Comparison of ENCODE assay signal across 1 cellular context in the genomic region with DNA sequence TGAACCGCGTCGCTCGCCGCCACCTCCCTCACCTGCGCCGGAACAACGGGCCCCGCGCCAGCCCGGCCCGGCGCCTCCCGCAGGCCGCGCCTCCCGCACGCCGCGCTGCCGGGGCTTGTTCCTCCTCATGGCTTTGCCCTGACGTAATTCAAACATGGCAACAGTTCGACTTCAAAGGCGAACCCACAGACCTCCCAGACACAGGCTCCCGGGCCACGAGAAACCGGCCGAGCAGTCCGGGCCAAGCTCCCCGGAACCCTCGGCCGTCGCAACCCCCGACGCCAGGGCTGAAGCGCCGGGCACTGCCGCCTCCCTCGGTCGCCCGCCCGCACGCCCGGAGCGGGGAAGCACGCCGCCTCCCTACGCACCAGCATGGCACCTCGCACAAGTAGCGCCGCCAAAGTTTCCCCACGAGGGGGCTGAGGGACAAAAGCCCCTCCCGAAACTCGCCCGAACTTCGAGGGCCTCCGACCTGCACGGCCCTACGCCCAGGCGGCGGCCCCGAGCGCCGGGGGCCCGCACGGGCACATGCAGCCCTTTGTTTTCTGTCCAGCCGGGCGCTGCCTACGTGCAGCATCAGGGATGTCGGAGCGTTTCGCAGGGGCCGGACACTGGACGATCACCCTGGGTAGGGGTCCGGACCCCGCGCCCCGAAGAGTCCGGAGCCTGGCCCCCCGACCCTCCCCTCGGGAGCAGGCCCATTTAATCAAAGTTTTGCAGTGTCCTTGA.
TF ChIP-seq lines count a peak whose summit lies in the region.

No MANE protein-coding gene starts in this region.

TF ChIP-seq in GM12878, 131 proteins besides CTCF, POLR2A, EP300 and RAD21 (continued from another document and continues in another):
- TF ChIP-seq, protein P1, sequence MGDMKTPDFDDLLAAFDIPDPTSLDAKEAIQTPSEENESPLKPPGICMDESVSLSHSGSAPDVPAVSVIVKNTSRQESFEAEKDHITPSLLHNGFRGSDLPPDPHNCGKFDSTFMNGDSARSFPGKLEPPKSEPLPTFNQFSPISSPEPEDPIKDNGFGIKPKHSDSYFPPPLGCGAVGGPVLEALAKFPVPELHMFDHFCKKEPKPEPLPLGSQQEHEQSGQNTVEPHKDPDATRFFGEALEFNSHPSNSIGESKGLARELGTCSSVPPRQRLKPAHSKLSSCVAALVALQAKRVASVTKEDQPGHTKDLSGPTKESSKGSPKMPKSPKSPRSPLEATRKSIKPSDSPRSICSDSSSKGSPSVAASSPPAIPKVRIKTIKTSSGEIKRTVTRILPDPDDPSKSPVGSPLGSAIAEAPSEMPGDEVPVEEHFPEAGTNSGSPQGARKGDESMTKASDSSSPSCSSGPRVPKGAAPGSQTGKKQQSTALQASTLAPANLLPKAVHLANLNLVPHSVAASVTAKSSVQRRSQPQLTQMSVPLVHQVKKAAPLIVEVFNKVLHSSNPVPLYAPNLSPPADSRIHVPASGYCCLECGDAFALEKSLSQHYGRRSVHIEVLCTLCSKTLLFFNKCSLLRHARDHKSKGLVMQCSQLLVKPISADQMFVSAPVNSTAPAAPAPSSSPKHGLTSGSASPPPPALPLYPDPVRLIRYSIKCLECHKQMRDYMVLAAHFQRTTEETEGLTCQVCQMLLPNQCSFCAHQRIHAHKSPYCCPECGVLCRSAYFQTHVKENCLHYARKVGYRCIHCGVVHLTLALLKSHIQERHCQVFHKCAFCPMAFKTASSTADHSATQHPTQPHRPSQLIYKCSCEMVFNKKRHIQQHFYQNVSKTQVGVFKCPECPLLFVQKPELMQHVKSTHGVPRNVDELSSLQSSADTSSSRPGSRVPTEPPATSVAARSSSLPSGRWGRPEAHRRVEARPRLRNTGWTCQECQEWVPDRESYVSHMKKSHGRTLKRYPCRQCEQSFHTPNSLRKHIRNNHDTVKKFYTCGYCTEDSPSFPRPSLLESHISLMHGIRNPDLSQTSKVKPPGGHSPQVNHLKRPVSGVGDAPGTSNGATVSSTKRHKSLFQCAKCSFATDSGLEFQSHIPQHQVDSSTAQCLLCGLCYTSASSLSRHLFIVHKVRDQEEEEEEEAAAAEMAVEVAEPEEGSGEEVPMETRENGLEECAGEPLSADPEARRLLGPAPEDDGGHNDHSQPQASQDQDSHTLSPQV (IDR thresholded peaks at IDR 0.05): 0 out of 2 replicates have a peak, but pooled peaks have one; percentile 31
- TF ChIP-seq EZH2 (IDR thresholded peaks at IDR 0.05; ENCODE audit: borderline replicate concordance, control insufficient read depth, low read depth, low read length): no peak
- TF ChIP-seq PAX8 (IDR thresholded peaks at IDR 0.05): no peak
- no peak for TF ChIP-seq CBX3 (IDR thresholded peaks at IDR 0.05; ENCODE audit: borderline replicate concordance, low read depth)
- TF ChIP-seq, protein P2, sequence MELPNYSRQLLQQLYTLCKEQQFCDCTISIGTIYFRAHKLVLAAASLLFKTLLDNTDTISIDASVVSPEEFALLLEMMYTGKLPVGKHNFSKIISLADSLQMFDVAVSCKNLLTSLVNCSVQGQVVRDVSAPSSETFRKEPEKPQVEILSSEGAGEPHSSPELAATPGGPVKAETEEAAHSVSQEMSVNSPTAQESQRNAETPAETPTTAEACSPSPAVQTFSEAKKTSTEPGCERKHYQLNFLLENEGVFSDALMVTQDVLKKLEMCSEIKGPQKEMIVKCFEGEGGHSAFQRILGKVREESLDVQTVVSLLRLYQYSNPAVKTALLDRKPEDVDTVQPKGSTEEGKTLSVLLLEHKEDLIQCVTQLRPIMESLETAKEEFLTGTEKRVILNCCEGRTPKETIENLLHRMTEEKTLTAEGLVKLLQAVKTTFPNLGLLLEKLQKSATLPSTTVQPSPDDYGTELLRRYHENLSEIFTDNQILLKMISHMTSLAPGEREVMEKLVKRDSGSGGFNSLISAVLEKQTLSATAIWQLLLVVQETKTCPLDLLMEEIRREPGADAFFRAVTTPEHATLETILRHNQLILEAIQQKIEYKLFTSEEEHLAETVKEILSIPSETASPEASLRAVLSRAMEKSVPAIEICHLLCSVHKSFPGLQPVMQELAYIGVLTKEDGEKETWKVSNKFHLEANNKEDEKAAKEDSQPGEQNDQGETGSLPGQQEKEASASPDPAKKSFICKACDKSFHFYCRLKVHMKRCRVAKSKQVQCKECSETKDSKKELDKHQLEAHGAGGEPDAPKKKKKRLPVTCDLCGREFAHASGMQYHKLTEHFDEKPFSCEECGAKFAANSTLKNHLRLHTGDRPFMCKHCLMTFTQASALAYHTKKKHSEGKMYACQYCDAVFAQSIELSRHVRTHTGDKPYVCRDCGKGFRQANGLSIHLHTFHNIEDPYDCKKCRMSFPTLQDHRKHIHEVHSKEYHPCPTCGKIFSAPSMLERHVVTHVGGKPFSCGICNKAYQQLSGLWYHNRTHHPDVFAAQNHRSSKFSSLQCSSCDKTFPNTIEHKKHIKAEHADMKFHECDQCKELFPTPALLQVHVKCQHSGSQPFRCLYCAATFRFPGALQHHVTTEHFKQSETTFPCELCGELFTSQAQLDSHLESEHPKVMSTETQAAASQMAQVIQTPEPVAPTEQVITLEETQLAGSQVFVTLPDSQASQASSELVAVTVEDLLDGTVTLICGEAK (IDR thresholded peaks at IDR 0.05; ENCODE audit: borderline replicate concordance): no peak
- peak; percentile 53 for TF ChIP-seq MYC (IDR thresholded peaks at IDR 0.05; ENCODE audit: insufficient read depth, insufficient read length, insufficient replicate concordance, low read length, severe bottlenecking)
- TF ChIP-seq SRF (IDR thresholded peaks at IDR 0.05; ENCODE audit: low read depth in 2 of 2, low read length in 2 of 2): no peak
- TF ChIP-seq DPF2 (IDR thresholded peaks at IDR 0.05): 0 out of 2 replicates have a peak, but pooled peaks have one; percentile 64
- TF ChIP-seq, protein P3, sequence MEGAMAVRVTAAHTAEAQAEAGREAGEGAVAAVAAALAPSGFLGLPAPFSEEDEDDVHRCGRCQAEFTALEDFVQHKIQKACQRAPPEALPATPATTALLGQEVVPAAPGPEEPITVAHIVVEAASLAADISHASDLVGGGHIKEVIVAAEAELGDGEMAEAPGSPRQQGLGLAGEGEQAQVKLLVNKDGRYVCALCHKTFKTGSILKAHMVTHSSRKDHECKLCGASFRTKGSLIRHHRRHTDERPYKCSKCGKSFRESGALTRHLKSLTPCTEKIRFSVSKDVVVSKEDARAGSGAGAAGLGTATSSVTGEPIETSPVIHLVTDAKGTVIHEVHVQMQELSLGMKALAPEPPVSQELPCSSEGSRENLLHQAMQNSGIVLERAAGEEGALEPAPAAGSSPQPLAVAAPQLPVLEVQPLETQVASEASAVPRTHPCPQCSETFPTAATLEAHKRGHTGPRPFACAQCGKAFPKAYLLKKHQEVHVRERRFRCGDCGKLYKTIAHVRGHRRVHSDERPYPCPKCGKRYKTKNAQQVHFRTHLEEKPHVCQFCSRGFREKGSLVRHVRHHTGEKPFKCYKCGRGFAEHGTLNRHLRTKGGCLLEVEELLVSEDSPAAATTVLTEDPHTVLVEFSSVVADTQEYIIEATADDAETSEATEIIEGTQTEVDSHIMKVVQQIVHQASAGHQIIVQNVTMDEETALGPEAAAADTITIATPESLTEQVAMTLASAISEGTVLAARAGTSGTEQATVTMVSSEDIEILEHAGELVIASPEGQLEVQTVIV (IDR thresholded peaks at IDR 0.05; ENCODE audit: borderline replicate concordance, partially characterized antibody): no peak
- no peak for TF ChIP-seq KDM1A (IDR thresholded peaks at IDR 0.05; ENCODE audit: borderline replicate concordance)
- peak; percentile 78 for TF ChIP-seq IKZF1 (conservative IDR thresholded peaks at IDR 0.05)
- TF ChIP-seq SUZ12 (IDR thresholded peaks at IDR 0.05; ENCODE audit: unreplicated experiment): no peak
- no peak for TF ChIP-seq ZBED1 (IDR thresholded peaks at IDR 0.05; ENCODE audit: borderline replicate concordance)
- TF ChIP-seq, protein P4, sequence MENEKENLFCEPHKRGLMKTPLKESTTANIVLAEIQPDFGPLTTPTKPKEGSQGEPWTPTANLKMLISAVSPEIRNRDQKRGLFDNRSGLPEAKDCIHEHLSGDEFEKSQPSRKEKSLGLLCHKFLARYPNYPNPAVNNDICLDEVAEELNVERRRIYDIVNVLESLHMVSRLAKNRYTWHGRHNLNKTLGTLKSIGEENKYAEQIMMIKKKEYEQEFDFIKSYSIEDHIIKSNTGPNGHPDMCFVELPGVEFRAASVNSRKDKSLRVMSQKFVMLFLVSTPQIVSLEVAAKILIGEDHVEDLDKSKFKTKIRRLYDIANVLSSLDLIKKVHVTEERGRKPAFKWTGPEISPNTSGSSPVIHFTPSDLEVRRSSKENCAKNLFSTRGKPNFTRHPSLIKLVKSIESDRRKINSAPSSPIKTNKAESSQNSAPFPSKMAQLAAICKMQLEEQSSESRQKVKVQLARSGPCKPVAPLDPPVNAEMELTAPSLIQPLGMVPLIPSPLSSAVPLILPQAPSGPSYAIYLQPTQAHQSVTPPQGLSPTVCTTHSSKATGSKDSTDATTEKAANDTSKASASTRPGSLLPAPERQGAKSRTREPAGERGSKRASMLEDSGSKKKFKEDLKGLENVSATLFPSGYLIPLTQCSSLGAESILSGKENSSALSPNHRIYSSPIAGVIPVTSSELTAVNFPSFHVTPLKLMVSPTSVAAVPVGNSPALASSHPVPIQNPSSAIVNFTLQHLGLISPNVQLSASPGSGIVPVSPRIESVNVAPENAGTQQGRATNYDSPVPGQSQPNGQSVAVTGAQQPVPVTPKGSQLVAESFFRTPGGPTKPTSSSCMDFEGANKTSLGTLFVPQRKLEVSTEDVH (IDR thresholded peaks at IDR 0.05; ENCODE audit: low read depth, partially characterized antibody): no peak
- TF ChIP-seq, protein P5, sequence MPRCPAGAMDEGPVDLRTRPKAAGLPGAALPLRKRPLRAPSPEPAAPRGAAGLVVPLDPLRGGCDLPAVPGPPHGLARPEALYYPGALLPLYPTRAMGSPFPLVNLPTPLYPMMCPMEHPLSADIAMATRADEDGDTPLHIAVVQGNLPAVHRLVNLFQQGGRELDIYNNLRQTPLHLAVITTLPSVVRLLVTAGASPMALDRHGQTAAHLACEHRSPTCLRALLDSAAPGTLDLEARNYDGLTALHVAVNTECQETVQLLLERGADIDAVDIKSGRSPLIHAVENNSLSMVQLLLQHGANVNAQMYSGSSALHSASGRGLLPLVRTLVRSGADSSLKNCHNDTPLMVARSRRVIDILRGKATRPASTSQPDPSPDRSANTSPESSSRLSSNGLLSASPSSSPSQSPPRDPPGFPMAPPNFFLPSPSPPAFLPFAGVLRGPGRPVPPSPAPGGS (IDR thresholded peaks at IDR 0.05; ENCODE audit: borderline replicate concordance, insufficient read depth, low read depth, low read length, poor library complexity, severe bottlenecking): peak; percentile 26
- TF ChIP-seq, protein P6, sequence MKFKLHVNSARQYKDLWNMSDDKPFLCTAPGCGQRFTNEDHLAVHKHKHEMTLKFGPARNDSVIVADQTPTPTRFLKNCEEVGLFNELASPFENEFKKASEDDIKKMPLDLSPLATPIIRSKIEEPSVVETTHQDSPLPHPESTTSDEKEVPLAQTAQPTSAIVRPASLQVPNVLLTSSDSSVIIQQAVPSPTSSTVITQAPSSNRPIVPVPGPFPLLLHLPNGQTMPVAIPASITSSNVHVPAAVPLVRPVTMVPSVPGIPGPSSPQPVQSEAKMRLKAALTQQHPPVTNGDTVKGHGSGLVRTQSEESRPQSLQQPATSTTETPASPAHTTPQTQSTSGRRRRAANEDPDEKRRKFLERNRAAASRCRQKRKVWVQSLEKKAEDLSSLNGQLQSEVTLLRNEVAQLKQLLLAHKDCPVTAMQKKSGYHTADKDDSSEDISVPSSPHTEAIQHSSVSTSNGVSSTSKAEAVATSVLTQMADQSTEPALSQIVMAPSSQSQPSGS (IDR thresholded peaks at IDR 0.05; ENCODE audit: low read length): no peak
- peak; percentile 10 for TF ChIP-seq RELA (IDR thresholded peaks at IDR 0.05; ENCODE audit: borderline replicate concordance, partially characterized antibody)
- TF ChIP-seq, protein P7, sequence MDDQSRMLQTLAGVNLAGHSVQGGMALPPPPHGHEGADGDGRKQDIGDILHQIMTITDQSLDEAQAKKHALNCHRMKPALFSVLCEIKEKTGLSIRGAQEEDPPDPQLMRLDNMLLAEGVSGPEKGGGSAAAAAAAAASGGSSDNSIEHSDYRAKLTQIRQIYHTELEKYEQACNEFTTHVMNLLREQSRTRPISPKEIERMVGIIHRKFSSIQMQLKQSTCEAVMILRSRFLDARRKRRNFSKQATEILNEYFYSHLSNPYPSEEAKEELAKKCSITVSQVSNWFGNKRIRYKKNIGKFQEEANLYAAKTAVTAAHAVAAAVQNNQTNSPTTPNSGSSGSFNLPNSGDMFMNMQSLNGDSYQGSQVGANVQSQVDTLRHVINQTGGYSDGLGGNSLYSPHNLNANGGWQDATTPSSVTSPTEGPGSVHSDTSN (IDR thresholded peaks at IDR 0.05; ENCODE audit: insufficient replicate concordance, low read depth, low read length): no peak
- TF ChIP-seq ETV6 (conservative IDR thresholded peaks at IDR 0.05 in 1 of 2, IDR thresholded peaks at IDR 0.05 in 1 of 2; ENCODE audit: borderline replicate concordance in 1 of 2, low read depth in 1 of 2): 0 out of 4 replicates have a peak, but pooled peaks of 1 of the 2 experiments have one; percentile 3
- TF ChIP-seq TARDBP (IDR thresholded peaks at IDR 0.05; ENCODE audit: borderline replicate concordance): no peak
- no peak for TF ChIP-seq RCOR1 (conservative IDR thresholded peaks at IDR 0.05; ENCODE audit: low read depth, low read length)
- TF ChIP-seq, protein P8, sequence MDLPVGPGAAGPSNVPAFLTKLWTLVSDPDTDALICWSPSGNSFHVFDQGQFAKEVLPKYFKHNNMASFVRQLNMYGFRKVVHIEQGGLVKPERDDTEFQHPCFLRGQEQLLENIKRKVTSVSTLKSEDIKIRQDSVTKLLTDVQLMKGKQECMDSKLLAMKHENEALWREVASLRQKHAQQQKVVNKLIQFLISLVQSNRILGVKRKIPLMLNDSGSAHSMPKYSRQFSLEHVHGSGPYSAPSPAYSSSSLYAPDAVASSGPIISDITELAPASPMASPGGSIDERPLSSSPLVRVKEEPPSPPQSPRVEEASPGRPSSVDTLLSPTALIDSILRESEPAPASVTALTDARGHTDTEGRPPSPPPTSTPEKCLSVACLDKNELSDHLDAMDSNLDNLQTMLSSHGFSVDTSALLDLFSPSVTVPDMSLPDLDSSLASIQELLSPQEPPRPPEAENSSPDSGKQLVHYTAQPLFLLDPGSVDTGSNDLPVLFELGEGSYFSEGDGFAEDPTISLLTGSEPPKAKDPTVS (IDR thresholded peaks at IDR 0.05; ENCODE audit: low read depth, low read length): no peak
- TF ChIP-seq EED (IDR thresholded peaks at IDR 0.05; ENCODE audit: low read depth): no peak
- TF ChIP-seq ZNF217 (IDR thresholded peaks at IDR 0.05): no peak; the same call in 1 of the 2 replicates
- no peak for TF ChIP-seq MTA2 (IDR thresholded peaks at IDR 0.05; ENCODE audit: low read depth)
- no peak for TF ChIP-seq SUPT20H (IDR thresholded peaks at IDR 0.05; ENCODE audit: borderline replicate concordance, control insufficient read depth, low read depth, low read length)
- TF ChIP-seq BCL11A (IDR thresholded peaks at IDR 0.05; ENCODE audit: low read depth, low read length): no peak
- no peak for TF ChIP-seq ZSCAN29 (IDR thresholded peaks at IDR 0.05)
- TF ChIP-seq FOXK2 (IDR thresholded peaks at IDR 0.05): no peak
- no peak for TF ChIP-seq TCF3 (IDR thresholded peaks at IDR 0.05; ENCODE audit: borderline replicate concordance, insufficient read depth, low read depth, low read length)
- no peak for TF ChIP-seq IKZF2 (IDR thresholded peaks at IDR 0.05)
- 0 out of 2 replicates have a peak, but pooled peaks have one; percentile 37 for TF ChIP-seq TAF1 (IDR thresholded peaks at IDR 0.05; ENCODE audit: borderline replicate concordance, low read depth, low read length)
- TF ChIP-seq, protein P9, sequence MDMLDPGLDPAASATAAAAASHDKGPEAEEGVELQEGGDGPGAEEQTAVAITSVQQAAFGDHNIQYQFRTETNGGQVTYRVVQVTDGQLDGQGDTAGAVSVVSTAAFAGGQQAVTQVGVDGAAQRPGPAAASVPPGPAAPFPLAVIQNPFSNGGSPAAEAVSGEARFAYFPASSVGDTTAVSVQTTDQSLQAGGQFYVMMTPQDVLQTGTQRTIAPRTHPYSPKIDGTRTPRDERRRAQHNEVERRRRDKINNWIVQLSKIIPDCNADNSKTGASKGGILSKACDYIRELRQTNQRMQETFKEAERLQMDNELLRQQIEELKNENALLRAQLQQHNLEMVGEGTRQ (IDR thresholded peaks at IDR 0.05; ENCODE audit: borderline replicate concordance, low read depth, low read length): no peak
